1 cellular context compared by ENCODE assay signal in the genomic region with DNA sequence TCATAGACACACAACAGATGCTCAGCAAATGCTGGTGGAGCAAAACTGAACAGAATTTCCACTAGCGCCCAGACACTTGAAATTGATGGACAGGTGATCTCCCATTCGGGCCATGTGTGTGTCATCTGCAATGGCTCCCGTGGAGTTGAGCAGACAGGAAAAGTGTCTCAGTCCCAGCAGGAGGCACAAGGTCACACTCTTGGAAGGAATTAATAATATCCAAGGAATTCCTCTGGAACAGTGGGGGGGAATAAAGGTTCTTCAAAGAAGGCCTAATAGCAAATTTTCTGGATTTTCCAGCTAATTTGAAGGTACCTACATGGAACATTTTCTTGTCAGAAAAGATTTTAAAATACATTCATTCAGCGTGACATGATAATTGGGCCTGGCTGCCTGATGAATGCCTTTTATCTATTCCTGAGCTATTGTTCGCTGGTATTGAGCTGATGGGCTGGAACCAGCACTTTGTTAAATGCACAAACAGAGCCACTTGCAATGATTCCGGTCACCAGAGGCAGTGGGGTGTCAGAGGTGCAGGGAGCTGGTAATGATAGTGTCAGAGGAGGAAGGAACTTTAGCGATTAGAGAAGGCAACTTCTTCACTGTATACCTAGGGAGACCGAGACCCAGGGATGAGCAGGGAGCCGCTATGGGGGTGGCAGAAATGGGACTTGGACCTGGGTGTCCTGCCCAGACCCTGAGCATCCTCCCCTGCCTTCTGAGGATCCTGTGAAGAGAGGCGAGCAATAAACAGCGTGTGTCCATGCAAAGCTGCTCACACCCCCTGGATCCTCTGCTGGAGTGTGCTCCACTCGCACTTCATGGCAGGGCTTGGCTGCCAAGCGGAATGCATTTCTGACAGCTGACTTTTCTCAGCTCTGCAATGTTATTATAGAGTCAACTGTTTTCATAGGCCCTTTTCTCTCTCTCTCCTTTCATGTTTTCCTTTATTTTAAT.
TF ChIP-seq lines count a peak whose summit lies in the region.

No MANE protein-coding gene starts in this region.

TF ChIP-seq in GM23338, 12 proteins besides CTCF, POLR2A, EP300 and RAD21 (continued from another document):
- TF ChIP-seq, protein P1, sequence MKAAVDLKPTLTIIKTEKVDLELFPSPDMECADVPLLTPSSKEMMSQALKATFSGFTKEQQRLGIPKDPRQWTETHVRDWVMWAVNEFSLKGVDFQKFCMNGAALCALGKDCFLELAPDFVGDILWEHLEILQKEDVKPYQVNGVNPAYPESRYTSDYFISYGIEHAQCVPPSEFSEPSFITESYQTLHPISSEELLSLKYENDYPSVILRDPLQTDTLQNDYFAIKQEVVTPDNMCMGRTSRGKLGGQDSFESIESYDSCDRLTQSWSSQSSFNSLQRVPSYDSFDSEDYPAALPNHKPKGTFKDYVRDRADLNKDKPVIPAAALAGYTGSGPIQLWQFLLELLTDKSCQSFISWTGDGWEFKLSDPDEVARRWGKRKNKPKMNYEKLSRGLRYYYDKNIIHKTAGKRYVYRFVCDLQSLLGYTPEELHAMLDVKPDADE (IDR thresholded peaks at IDR 0.05), result no peak
- TF ChIP-seq, protein P2, sequence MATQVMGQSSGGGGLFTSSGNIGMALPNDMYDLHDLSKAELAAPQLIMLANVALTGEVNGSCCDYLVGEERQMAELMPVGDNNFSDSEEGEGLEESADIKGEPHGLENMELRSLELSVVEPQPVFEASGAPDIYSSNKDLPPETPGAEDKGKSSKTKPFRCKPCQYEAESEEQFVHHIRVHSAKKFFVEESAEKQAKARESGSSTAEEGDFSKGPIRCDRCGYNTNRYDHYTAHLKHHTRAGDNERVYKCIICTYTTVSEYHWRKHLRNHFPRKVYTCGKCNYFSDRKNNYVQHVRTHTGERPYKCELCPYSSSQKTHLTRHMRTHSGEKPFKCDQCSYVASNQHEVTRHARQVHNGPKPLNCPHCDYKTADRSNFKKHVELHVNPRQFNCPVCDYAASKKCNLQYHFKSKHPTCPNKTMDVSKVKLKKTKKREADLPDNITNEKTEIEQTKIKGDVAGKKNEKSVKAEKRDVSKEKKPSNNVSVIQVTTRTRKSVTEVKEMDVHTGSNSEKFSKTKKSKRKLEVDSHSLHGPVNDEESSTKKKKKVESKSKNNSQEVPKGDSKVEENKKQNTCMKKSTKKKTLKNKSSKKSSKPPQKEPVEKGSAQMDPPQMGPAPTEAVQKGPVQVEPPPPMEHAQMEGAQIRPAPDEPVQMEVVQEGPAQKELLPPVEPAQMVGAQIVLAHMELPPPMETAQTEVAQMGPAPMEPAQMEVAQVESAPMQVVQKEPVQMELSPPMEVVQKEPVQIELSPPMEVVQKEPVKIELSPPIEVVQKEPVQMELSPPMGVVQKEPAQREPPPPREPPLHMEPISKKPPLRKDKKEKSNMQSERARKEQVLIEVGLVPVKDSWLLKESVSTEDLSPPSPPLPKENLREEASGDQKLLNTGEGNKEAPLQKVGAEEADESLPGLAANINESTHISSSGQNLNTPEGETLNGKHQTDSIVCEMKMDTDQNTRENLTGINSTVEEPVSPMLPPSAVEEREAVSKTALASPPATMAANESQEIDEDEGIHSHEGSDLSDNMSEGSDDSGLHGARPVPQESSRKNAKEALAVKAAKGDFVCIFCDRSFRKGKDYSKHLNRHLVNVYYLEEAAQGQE (IDR thresholded peaks at IDR 0.05; ENCODE audit: unreplicated experiment), result no peak
